23 cellular contexts compared by ENCODE assay signal in genomic region chrX:97158270-97158669, GRCh38.
A peak's percentile ranks its signal among the peaks of the same experiment; 100 is the strongest.
DNase-seq lines count a peak whose midpoint lies in the region; ATAC-seq, FAIRE-seq and TF ChIP-seq lines count a peak whose summit lies in the region.
"Had no signal": no experiment of that assay in that cellular context is flagged by ENCODE, and none has a peak within 500 bp of the region (broad histone marks: within the 10 kb centered on the region; RNA-seq: fewer than 3 reads in every experiment).

No MANE protein-coding gene starts in this region.

- no peak overlapping the region for H2AFZ ChIP-seq in astrocyte (ENCODE audit: low read depth, low read length)

- WGBS in A549 (ENCODE audit: missing lambda C conversion rate) = 18% methylated on average over 4 of the region's 4 CpGs

- no peak for TF ChIP-seq RAD21 in A549 (conservative IDR thresholded peaks at IDR 0.05 in 1 of 2, IDR thresholded peaks at IDR 0.05 in 1 of 2)

- H3K36me3 ChIP-seq in DOHH2 (ENCODE audit: control insufficient read depth, low read length) (no peaks in the 10 kb centered on the region), astrocyte (ENCODE audit: insufficient read depth, low read length) (no peaks in the 10 kb centered on the region), colonic mucosa (no peaks in the 10 kb centered on the region)
- H3K36me3 ChIP-seq: esophagus muscularis mucosa, ovary, right lobe of liver, vagina had no signal

- H3K79me2 ChIP-seq in DOHH2 (ENCODE audit: control insufficient read depth, low read length) = no peaks in the 10 kb centered on the region
- H3K79me2 ChIP-seq in astrocyte (ENCODE audit: insufficient read depth, low read length) = no peaks in the 10 kb centered on the region

- H3F3A ChIP-seq in DOHH2 (ENCODE audit: control insufficient read depth, insufficient read depth) = no peaks in the 10 kb centered on the region

- H3K4me1 ChIP-seq in A549 (peaks cover 44% of the 10 kb centered on the region), DOHH2 (ENCODE audit: control insufficient read depth, low read length) (peaks cover 13% of the 10 kb centered on the region), astrocyte (ENCODE audit: insufficient read depth, low read length) (no peaks in the 10 kb centered on the region), colonic mucosa (no peaks in the 10 kb centered on the region)
- H3K4me1 ChIP-seq: vagina had no signal

- ATAC-seq in A549 = peak in 1 of 2 experiments; percentile 68; a peak in 2 of 6 replicates
- no peak for ATAC-seq in GM21825 (IDR thresholded peaks at IDR 0.05; ENCODE audit: unreplicated experiment)
- ATAC-seq: left colon; naive thymus-derived CD4-positive, alpha-beta T cell had no signal

- POLR2A ChIA-PET in A549 (lab: Yijun Ruan, JAX) = no interaction called here

- no peaks in the 10 kb centered on the region for H3K9me2 ChIP-seq in DOHH2 (replicated peaks; ENCODE audit: control insufficient read depth, low read length)

- H3K9me3 ChIP-seq in A549 = no peaks in the 10 kb centered on the region
- H3K9me3 ChIP-seq in DOHH2 (ENCODE audit: control insufficient read depth, insufficient read depth, low read length) = no peaks in the 10 kb centered on the region
- H3K9me3 ChIP-seq in astrocyte (ENCODE audit: insufficient read depth, low read depth, low read length) = no peaks in the 10 kb centered on the region
- H3K9me3 ChIP-seq in colonic mucosa = no peaks in the 10 kb centered on the region
- H3K9me3 ChIP-seq: esophagus muscularis mucosa, ovary, right lobe of liver, vagina had no signal

- H3K9ac ChIP-seq in astrocyte (ENCODE audit: low read length) = no peak overlapping the region
- H3K9ac ChIP-seq in colonic mucosa (ENCODE audit: low read depth in 2 of 2, low read length in 2 of 2) = no peak overlapping the region

- H3K4me3 ChIP-seq in A549 = no peak overlapping the region; the same call in 2 of the 3 replicates
- H3K4me3 ChIP-seq in DOHH2 (ENCODE audit: low read length) = 0 out of 2 replicates have a peak overlapping the region, but pooled peaks have one; percentile 15
- no peak overlapping the region for H3K4me3 ChIP-seq in astrocyte (ENCODE audit: insufficient read depth, low read depth, low read length)
- no peak overlapping the region for H3K4me3 ChIP-seq in colonic mucosa
- H3K4me3 ChIP-seq: esophagus muscularis mucosa, ovary, right lobe of liver, vagina had no signal

- peaks cover 4% of the 10 kb centered on the region for H3K4me1 Mint-ChIP-seq in astrocyte (ENCODE audit: low read depth, unreplicated experiment)

- peak overlapping the region; percentile 84 to 88 for H3K27ac ChIP-seq in A549
- H3K27ac ChIP-seq in DOHH2 (ENCODE audit: low read depth, low read length) = no peak overlapping the region
- H3K27ac ChIP-seq in astrocyte (ENCODE audit: low read depth, low read length) = no peak overlapping the region
- H3K27ac ChIP-seq in colonic mucosa = no peak overlapping the region
- H3K27ac ChIP-seq: esophagus muscularis mucosa, ovary, right lobe of liver, vagina had no signal

- no peak overlapping the region for H3K4me3 Mint-ChIP-seq in astrocyte (ENCODE audit: unreplicated experiment)
- H3K4me3 Mint-ChIP-seq: activated T-cell treated with anti-CD3 and anti-CD28 coated beads, Interleukin-2, amount 50 U/mL, for 24 hours; naive thymus-derived CD4-positive, alpha-beta T cell had no signal

- DNase-seq in A549 (ENCODE audit: low read depth in 1 of 2, low spot score in 1 of 2) (peak in 1 of 2 experiments; percentile 14), NCI-H146 (lab: John Stamatoyannopoulos, UW) (peak; percentile 52), astrocyte (ENCODE audit: low read depth) (no peak), epidermal melanocyte (ENCODE audit: insufficient read length, low spot score) (no peak), LoVo (ENCODE audit: low spot score) (no peak), colonic mucosa (no peak)
- DNase-seq: activated CD4-positive, CD25-positive, alpha-beta regulatory T cell treated with anti-CD3 and anti-CD28 coated beads, Interleukin-2, amount 50 U/mL, for 72 hours; activated naive CD4-positive, alpha-beta T cell treated with Interleukin-2 at 50 U/mL for 16 hours; activated T-cell treated with anti-CD3 and anti-CD28 coated beads, Interleukin-2, amount 50 U/mL, for 24 hours; anterior cingulate cortex; cerebellar nuclear complex; effector CD4-positive, alpha-beta T cell; H7; Karpas-422; left colon; naive thymus-derived CD4-positive, alpha-beta T cell; NCI-H446 treated with DMSO at 0.1 percent for 48 hours; ovary; right lobe of liver had no signal

- no peak for TF ChIP-seq EP300 in A549 (IDR thresholded peaks at IDR 0.05)

- intact Hi-C loops in colonic mucosa (cut with DNase I) = no loop called here

- H3K27ac Mint-ChIP-seq in astrocyte (ENCODE audit: unreplicated experiment) = no peak overlapping the region
- H3K27ac Mint-ChIP-seq: activated T-cell treated with anti-CD3 and anti-CD28 coated beads, Interleukin-2, amount 50 U/mL, for 24 hours; naive thymus-derived CD4-positive, alpha-beta T cell had no signal

- H4K20me1 ChIP-seq in DOHH2 (ENCODE audit: control insufficient read depth, insufficient read depth, low read depth, low read length) (no peaks in the 10 kb centered on the region), astrocyte (ENCODE audit: insufficient read depth, low read length) (no peaks in the 10 kb centered on the region)

- H3K4me2 ChIP-seq in A549 (peak overlapping the region; percentile 84), DOHH2 (ENCODE audit: low read length) (peak overlapping the region; percentile 37; the same call in 1 of the 2 replicates), astrocyte (ENCODE audit: low read length) (no peak overlapping the region)

- CTCF ChIA-PET in A549 (lab: Yijun Ruan, JAX) = interaction anchor here (1.0 kb wide), 1 partner anchor 527 kb away, joined by 3 read pairs; no protein-coding TSS in a partner anchor

- no peak for TF ChIP-seq CTCF in A549 (IDR thresholded peaks at IDR 0.05)
- TF ChIP-seq CTCF in DOHH2 (IDR thresholded peaks at IDR 0.05; ENCODE audit: low read depth, low read length, poor library complexity, severe bottlenecking) = no peak
- no peak for TF ChIP-seq CTCF in astrocyte (IDR thresholded peaks at IDR 0.05; ENCODE audit: insufficient read depth, low read depth, low read length)
- no peak for TF ChIP-seq CTCF in colonic mucosa (IDR thresholded peaks at IDR 0.05)

- no peaks in the 10 kb centered on the region for H3K27me3 ChIP-seq in DOHH2 (ENCODE audit: control insufficient read depth, low read length)
- no peaks in the 10 kb centered on the region for H3K27me3 ChIP-seq in astrocyte (ENCODE audit: insufficient read depth, low read length)
- no peaks in the 10 kb centered on the region for H3K27me3 ChIP-seq in colonic mucosa
- H3K27me3 ChIP-seq: esophagus muscularis mucosa, ovary, right lobe of liver, vagina had no signal

- no peaks in the 10 kb centered on the region for H3K36me3 Mint-ChIP-seq in astrocyte (ENCODE audit: low read depth, unreplicated experiment)

- TF ChIP-seq POLR2A in A549 (IDR thresholded peaks at IDR 0.05; ENCODE audit: low read length) = no peak

- no peaks in the 10 kb centered on the region for H3K9me3 Mint-ChIP-seq in astrocyte (ENCODE audit: unreplicated experiment)
- H3K9me3 Mint-ChIP-seq: activated T-cell treated with anti-CD3 and anti-CD28 coated beads, Interleukin-2, amount 50 U/mL, for 24 hours; naive thymus-derived CD4-positive, alpha-beta T cell had no signal

- no peaks in the 10 kb centered on the region for H3K27me3 Mint-ChIP-seq in astrocyte (ENCODE audit: low read depth, unreplicated experiment)
- H3K27me3 Mint-ChIP-seq: activated T-cell treated with anti-CD3 and anti-CD28 coated beads, Interleukin-2, amount 50 U/mL, for 24 hours; naive thymus-derived CD4-positive, alpha-beta T cell had no signal

- FAIRE-seq in A549 (lab: Jason Lieb, UNC) = peak; percentile 13
- FAIRE-seq in astrocyte (lab: Jason Lieb, UNC) = peak; percentile 89

TF ChIP-seq in A549, 52 proteins besides CTCF, POLR2A, EP300 and RAD21 (continues in another document):
- TF ChIP-seq JUNB (IDR thresholded peaks at IDR 0.05) (peak; percentile 22; the same call in 1 of the 2 replicates), FOSL2 (IDR thresholded peaks at IDR 0.05) (no peak), FOSL2 (CRISPR knock-in tag; IDR thresholded peaks at IDR 0.05) (peak; percentile 33; the same call in 1 of the 2 replicates), BHLHE40 (IDR thresholded peaks at IDR 0.05; ENCODE audit: low read depth, low read length) (no peak), CEBPB (IDR thresholded peaks at IDR 0.05) (no peak), EHMT2 (IDR thresholded peaks at IDR 0.05; ENCODE audit: low read depth) (no peak), PBX3 (IDR thresholded peaks at IDR 0.05) (no peak), E2F6 (IDR thresholded peaks at IDR 0.05; ENCODE audit: borderline replicate concordance, low read depth) (no peak), ZSCAN20 (CRISPR knock-in tag; IDR thresholded peaks at IDR 0.05) (no peak), RCOR1 (IDR thresholded peaks at IDR 0.05; ENCODE audit: low read depth, low read length) (no peak), HDAC2 (IDR thresholded peaks at IDR 0.05) (no peak), ZFP36 (IDR thresholded peaks at IDR 0.05; ENCODE audit: borderline replicate concordance, partially characterized antibody) (no peak), TFCP2L1 (CRISPR knock-in tag; IDR thresholded peaks at IDR 0.05) (no peak), CHD2 (IDR thresholded peaks at IDR 0.05; ENCODE audit: low read length, partially characterized antibody) (no peak)

Comparison
In these comparisons a context has a peak if more than half of its experiments do, and no peak if none do; other contexts are left out.
1. H3K27ac ChIP-seq: peak in A549 (2 of 2); none in DOHH2 (single experiment), astrocyte (single experiment) and colonic mucosa (single experiment).